In genomic region chr6:4466260-4466659, GRCh38 we compare ENCODE assay signal across 18 cellular contexts.
DNase-seq lines count a peak whose midpoint lies in the region; ATAC-seq and TF ChIP-seq lines count a peak whose summit lies in the region.
"Had no signal": no experiment of that assay in that cellular context is flagged by ENCODE, and none has a peak within 500 bp of the region (broad histone marks: within the 10 kb centered on the region; RNA-seq: fewer than 3 reads in every experiment).

No MANE protein-coding gene starts in this region.

- H3K4me3 Mint-ChIP-seq in Calu3 (ENCODE audit: low read depth, unreplicated experiment): no peak overlapping the region
- H3K4me3 Mint-ChIP-seq: activated T-helper 17 cell treated with anti-CD3 and anti-CD28 coated beads, Interleukin-2, amount 50 U/mL, for 72 hours; brain; T-helper 17 cell; type B pancreatic cell had no signal

- no peak overlapping the region for H3K4me3 ChIP-seq in astrocyte of the cerebellum (ENCODE audit: low read depth, low read length)
- no peak overlapping the region for H3K4me3 ChIP-seq in upper lobe of right lung
- H3K4me3 ChIP-seq: A549, ovary had no signal

- no peaks in the 10 kb centered on the region for H3K36me3 Mint-ChIP-seq in Calu3 (ENCODE audit: insufficient read depth, unreplicated experiment)
- H3K36me3 Mint-ChIP-seq: type B pancreatic cell had no signal

- H3K4me1 Mint-ChIP-seq in Calu3 (ENCODE audit: low read depth, unreplicated experiment): peaks cover 9% of the 10 kb centered on the region
- H3K4me1 Mint-ChIP-seq: activated T-helper 17 cell treated with anti-CD3 and anti-CD28 coated beads, Interleukin-2, amount 50 U/mL, for 72 hours; T-helper 17 cell had no signal

- no peak overlapping the region for H3K27ac Mint-ChIP-seq in Calu3 (ENCODE audit: unreplicated experiment)
- H3K27ac Mint-ChIP-seq: activated T-helper 17 cell treated with anti-CD3 and anti-CD28 coated beads, Interleukin-2, amount 50 U/mL, for 72 hours; IgD-negative memory B cell; T-helper 17 cell; type B pancreatic cell had no signal

- in situ Hi-C loops in astrocyte of the cerebellum (cut with HindIII; ENCODE audit: low sequenced_read_pairs) (no loop called here), GM13976 (cut with MboI; ENCODE audit: low sequenced_read_pairs, unreplicated experiment) (no loop called here)

- TF ChIP-seq CTCF in astrocyte of the cerebellum (IDR thresholded peaks at IDR 0.05; ENCODE audit: low read depth, low read length, missing control alignments) (no peak), upper lobe of right lung (IDR thresholded peaks at IDR 0.05) (no peak), Calu3 (IDR thresholded peaks at IDR 0.05; ENCODE audit: unreplicated experiment) (no peak), GM13976 (IDR thresholded peaks at IDR 0.05; ENCODE audit: borderline replicate concordance, control extremely low read depth, extremely low read depth, insufficient read depth, missing control alignments) (no peak)

- H3K36me3 ChIP-seq in upper lobe of right lung: no peaks in the 10 kb centered on the region
- H3K36me3 ChIP-seq: ovary had no signal

- DNase-seq in NCI-H345 (lab: John Stamatoyannopoulos, UW) (peak; percentile 1), NCI-H345 treated with DMSO at 0.1 percent for 48 hours (lab: John Stamatoyannopoulos, UW; ENCODE audit: unreplicated experiment) (no peak), astrocyte of the cerebellum (ENCODE audit: low read depth) (peak; percentile 34), iris pigment epithelial cell (ENCODE audit: low read depth) (peak; percentile 80), upper lobe of right lung (no peak), SIG-M5 treated with dmso at 0.1 percent for 504 hours (lab: John Stamatoyannopoulos, UW; ENCODE audit: unreplicated experiment) (no peak), Calu3 (no peak), GM13976 (ENCODE audit: low spot score) (no peak)
- DNase-seq: activated CD4-positive, alpha-beta T cell treated with anti-CD3 and anti-CD28 coated beads for 4 hours; effector memory CD4-positive, alpha-beta T cell; NCI-H2107; ovary; T-helper 17 cell had no signal

- peaks cover 5% of the 10 kb centered on the region for H3K4me1 ChIP-seq in upper lobe of right lung

- H3K9me3 Mint-ChIP-seq in Calu3 (ENCODE audit: low read depth, unreplicated experiment): peaks cover 7% of the 10 kb centered on the region
- H3K9me3 Mint-ChIP-seq: type B pancreatic cell had no signal

- intact Hi-C loops in upper lobe of right lung (cut with DNase I) (no loop called here), Calu3 (cut with micrococcal nuclease; ENCODE audit: unreplicated experiment) (no loop called here)

- no peaks in the 10 kb centered on the region for H3K27me3 ChIP-seq in upper lobe of right lung
- H3K27me3 ChIP-seq: ovary had no signal

- no peaks in the 10 kb centered on the region for H3K9me3 ChIP-seq in upper lobe of right lung
- H3K9me3 ChIP-seq: ovary had no signal

- no TSS peak for BruUV-seq in Calu3 (replicated peaks; lab: Mats Ljungman, UMichigan)

- H3K27ac ChIP-seq in upper lobe of right lung: no peak overlapping the region
- H3K27ac ChIP-seq: ovary had no signal

- CTCF ChIA-PET in Calu3 (lab: Charles Lee): no interaction called here

- no peaks in the 10 kb centered on the region for H3K27me3 Mint-ChIP-seq in Calu3 (ENCODE audit: unreplicated experiment)
- H3K27me3 Mint-ChIP-seq: type B pancreatic cell had no signal

- ATAC-seq in upper lobe of right lung: peak; percentile 89
- ATAC-seq: activated T-helper 17 cell treated with anti-CD3 and anti-CD28 coated beads, Interleukin-2, amount 50 U/mL, for 72 hours; T-helper 17 cell had no signal

Comparison
In these comparisons a context has a peak if more than half of its experiments do, and no peak if none do; other contexts are left out.
1. DNase-seq: peak in NCI-H345 (single experiment), astrocyte of the cerebellum (single experiment) and iris pigment epithelial cell (single experiment); none in NCI-H345 treated with DMSO at 0.1 percent for 48 hours (single experiment), upper lobe of right lung (single experiment), SIG-M5 treated with dmso at 0.1 percent for 504 hours (single experiment), Calu3 (single experiment) and GM13976 (single experiment).